ENCODE assay signal across 13 cellular contexts in genomic region chr13:40087021-40088002, GRCh38.
DNase-seq lines count a peak whose midpoint lies in the region; TF ChIP-seq lines count a peak whose summit lies in the region.
"Had no signal": no experiment of that assay in that cellular context is flagged by ENCODE, and none has a peak within 500 bp of the region (broad histone marks: within the 10 kb centered on the region; RNA-seq: fewer than 3 reads in every experiment).

No MANE protein-coding gene starts in this region.

- H2AFZ ChIP-seq in H9 (ENCODE audit: low read length) (no peak overlapping the region), neuronal stem cell (ENCODE audit: low read length) (peak overlapping the region; percentile 54)

- H2BK12ac ChIP-seq in H9 (ENCODE audit: insufficient read length, low read depth, low read length), result no peak overlapping the region
- no peak overlapping the region for H2BK12ac ChIP-seq in neuronal stem cell (ENCODE audit: low read length)

- intact Hi-C loops in sigmoid colon (cut with DNase I), result no loop called here

- H3K14ac ChIP-seq in H9 (ENCODE audit: insufficient read depth, low read length), result no peak overlapping the region
- no peak overlapping the region for H3K14ac ChIP-seq in neuronal stem cell (ENCODE audit: low read length)

- no peak overlapping the region for H3K9ac ChIP-seq in H9 (ENCODE audit: extremely low read depth, insufficient read length, low read length)
- H3K9ac ChIP-seq in neuronal stem cell (ENCODE audit: low read depth, low read length, poor library complexity), result no peak overlapping the region
- H3K9ac ChIP-seq: BLaER1 had no signal

- H3K4me3 Mint-ChIP-seq in H9, result peak overlapping the region in 1 of 2 experiments; percentile 41; a peak in 3 of 5 replicates
- H3K4me3 Mint-ChIP-seq: T-helper 17 cell had no signal

- no peaks in the 10 kb centered on the region for H4K20me1 ChIP-seq in H9 (ENCODE audit: control insufficient read depth, insufficient read depth, insufficient read length)
- H4K20me1 ChIP-seq: BLaER1 had no signal

- H3K23me2 ChIP-seq in H9 (ENCODE audit: insufficient read length, low read depth, low read length, poor library complexity, severe bottlenecking), result no peaks in the 10 kb centered on the region

- no CpG with 5 or more reads among the region's 16 CpGs for WGBS in H9 (ENCODE audit: extremely low coverage, insufficient read length, low lambda C conversion rate)
- WGBS in neuronal stem cell (ENCODE audit: extremely low coverage in 2 of 2, insufficient read length in 2 of 2, insufficient replicate concordance in 1 of 2), 2 donors, result no CpG with 5 or more reads among the region's 16 CpGs
- WGBS in sigmoid colon, 2 donors, result 75% methylated on average over 16 of the region's 16 CpGs

- no peak overlapping the region for H2BK15ac ChIP-seq in H9 (ENCODE audit: low read depth, low read length)
- no peak overlapping the region for H2BK15ac ChIP-seq in neuronal stem cell (ENCODE audit: low read length)

- no peaks in the 10 kb centered on the region for H3K79me2 ChIP-seq in H9 (ENCODE audit: insufficient read depth, low read length)

- no peak overlapping the region; a peak in 1 of 7 replicates for H3K27ac Mint-ChIP-seq in H9
- H3K27ac Mint-ChIP-seq: T-helper 17 cell had no signal

- H4K91ac ChIP-seq in H9 (ENCODE audit: insufficient read length, low read depth, low read length) (no peak overlapping the region), neuronal stem cell (ENCODE audit: low read depth, low read length, poor library complexity) (no peak overlapping the region)

- H2BK120ac ChIP-seq in H9 (ENCODE audit: low read depth, low read length, poor library complexity, severe bottlenecking) (no peak overlapping the region), neuronal stem cell (ENCODE audit: low read depth, low read length) (no peak overlapping the region)

- H3K9me3 Mint-ChIP-seq in H9, result peaks cover 0 to 2% of the 10 kb centered on the region in 2 experiments; a peak in 1 of 5 replicates

- H3K9me3 ChIP-seq in H9 (ENCODE audit: control insufficient read depth, low read depth, low read length), result no peaks in the 10 kb centered on the region
- no peaks in the 10 kb centered on the region for H3K9me3 ChIP-seq in neuronal stem cell (replicated peaks in 1 of 2; ENCODE audit: control insufficient read depth in 2 of 2, insufficient read depth in 1 of 2, low read depth in 1 of 2, low read length in 2 of 2)
- H3K9me3 ChIP-seq in sigmoid colon, result no peaks in the 10 kb centered on the region
- H3K9me3 ChIP-seq: BLaER1, tibial artery had no signal

- H3K27ac ChIP-seq in H9 (ENCODE audit: insufficient read length, low read depth, low read length) (no peak overlapping the region), epithelial cell of prostate (peak overlapping the region; percentile 16), neuronal stem cell (replicated peaks; ENCODE audit: low read length) (peak overlapping the region; percentile 60), sigmoid colon (no peak overlapping the region)
- H3K27ac ChIP-seq: BLaER1, dorsolateral prefrontal cortex, tibial artery had no signal

- no peaks in the 10 kb centered on the region for H3K36me3 Mint-ChIP-seq in H9 (ENCODE audit: insufficient read depth in 1 of 3, low read depth in 3 of 3)

- TF ChIP-seq EP300 in sigmoid colon (IDR thresholded peaks at IDR 0.05), result no peak

- DNase-seq in H9 (peak; percentile 39), NCI-H2171 (lab: John Stamatoyannopoulos, UW) (peak; percentile 78), epithelial cell of prostate (ENCODE audit: low read depth, low spot score) (no peak), neuronal stem cell (ENCODE audit: low spot score) (peak; percentile 15), sigmoid colon (no peak), ACHN (no peak), GM19240 (ENCODE audit: insufficient read length, low spot score) (no peak)
- DNase-seq: activated naive CD4-positive, alpha-beta T cell; dorsolateral prefrontal cortex; posterior cingulate gyrus; T-helper 17 cell; tibial artery had no signal

- no peaks in the 10 kb centered on the region for H3K27me3 ChIP-seq in H9 (ENCODE audit: insufficient read depth, low read length)
- no peaks in the 10 kb centered on the region for H3K27me3 ChIP-seq in neuronal stem cell (ENCODE audit: control insufficient read depth in 3 of 3, insufficient read depth in 3 of 3, low read depth in 1 of 3, low read length in 3 of 3)
- no peaks in the 10 kb centered on the region for H3K27me3 ChIP-seq in sigmoid colon
- H3K27me3 ChIP-seq: BLaER1, dorsolateral prefrontal cortex, tibial artery had no signal

- no peak overlapping the region for H3K4ac ChIP-seq in H9 (ENCODE audit: low read depth, low read length)
- no peak overlapping the region for H3K4ac ChIP-seq in neuronal stem cell (ENCODE audit: low read length)

- in situ Hi-C loops in ACHN (cut with HindIII; ENCODE audit: low pct_ligation_motif_present, low pct_unique_long_range_greater_than_20kb, low sequenced_read_pairs), result no loop called here

- no peak for TF ChIP-seq CTCF in H9 (conservative IDR thresholded peaks at IDR 0.05)
- TF ChIP-seq CTCF in sigmoid colon (IDR thresholded peaks at IDR 0.05), result no peak

- H4K5ac ChIP-seq in H9 (ENCODE audit: insufficient read length, low read depth, low read length), result no peak overlapping the region

- no peak overlapping the region for H3K23ac ChIP-seq in H9 (ENCODE audit: insufficient read length, low read depth, low read length)
- H3K23ac ChIP-seq in neuronal stem cell (ENCODE audit: low read depth, low read length, poor library complexity), result no peak overlapping the region

- no peak overlapping the region for H3K56ac ChIP-seq in H9 (ENCODE audit: insufficient read length, low read depth, low read length)

- H2BK5ac ChIP-seq in H9 (ENCODE audit: insufficient read length, low read length) (no peak overlapping the region), neuronal stem cell (ENCODE audit: low read length) (no peak overlapping the region)

- no peak overlapping the region for H3K4me2 ChIP-seq in H9 (ENCODE audit: insufficient read depth, insufficient read length, low read length)
- no peak overlapping the region for H3K4me2 ChIP-seq in neuronal stem cell (ENCODE audit: insufficient read depth, low read length, poor library complexity, severe bottlenecking)
- H3K4me2 ChIP-seq: BLaER1 had no signal

- no peaks in the 10 kb centered on the region for H3K4me1 ChIP-seq in H9 (ENCODE audit: insufficient read depth, low read length)
- peaks cover 0 to 6% of the 10 kb centered on the region in 2 donors for H3K4me1 ChIP-seq in neuronal stem cell (ENCODE audit: control insufficient read depth in 2 of 2, insufficient read depth in 1 of 2, low read depth in 1 of 2, low read length in 2 of 2)
- H3K4me1 ChIP-seq in sigmoid colon, result no peaks in the 10 kb centered on the region
- H3K4me1 ChIP-seq: BLaER1 had no signal

- no peak overlapping the region for H4K8ac ChIP-seq in H9 (replicated peaks; ENCODE audit: insufficient read length, low read depth, low read length)
- H4K8ac ChIP-seq in neuronal stem cell (ENCODE audit: low read depth, low read length), result no peak overlapping the region

- TF ChIP-seq POLR2A in sigmoid colon (IDR thresholded peaks at IDR 0.05), result no peak

- H3K79me1 ChIP-seq in H9 (ENCODE audit: insufficient read depth, low read depth, low read length, poor library complexity, severe bottlenecking) (no peaks in the 10 kb centered on the region), neuronal stem cell (ENCODE audit: low read depth, low read length) (no peaks in the 10 kb centered on the region)

- H2AK5ac ChIP-seq in H9 (ENCODE audit: insufficient read length, low read length), result no peak overlapping the region
- H2AK5ac ChIP-seq in neuronal stem cell (ENCODE audit: low read depth, low read length), result no peak overlapping the region

- no peaks in the 10 kb centered on the region for H3K36me3 ChIP-seq in neuronal stem cell (replicated peaks in 1 of 2; ENCODE audit: control insufficient read depth in 2 of 2, insufficient read depth in 2 of 2, low read length in 2 of 2)
- no peaks in the 10 kb centered on the region for H3K36me3 ChIP-seq in sigmoid colon
- H3K36me3 ChIP-seq: BLaER1, tibial artery had no signal

- H3K27me3 Mint-ChIP-seq in H9 (ENCODE audit: low read depth), result no peaks in the 10 kb centered on the region
- H3K27me3 Mint-ChIP-seq: T-helper 17 cell had no signal

- no peak overlapping the region for H3K18ac ChIP-seq in H9 (ENCODE audit: insufficient read length, low read depth, low read length)
- no peak overlapping the region for H3K18ac ChIP-seq in neuronal stem cell (ENCODE audit: low read length)

- H2BK20ac ChIP-seq in H9 (ENCODE audit: low read depth, low read length, poor library complexity, severe bottlenecking), result no peak overlapping the region

- H3K4me1 Mint-ChIP-seq in H9, result peaks cover 20 to 22% of the 10 kb centered on the region in 2 experiments
- H3K4me1 Mint-ChIP-seq: T-helper 17 cell had no signal

- H3K4me3 ChIP-seq in neuronal stem cell (ENCODE audit: low read length in 2 of 2), result no peak overlapping the region
- no peak overlapping the region for H3K4me3 ChIP-seq in sigmoid colon
- H3K4me3 ChIP-seq: BLaER1, dorsolateral prefrontal cortex, tibial artery had no signal

- H3T11ph ChIP-seq in H9 (ENCODE audit: low read length), result no peak overlapping the region

Comparison
In these comparisons a context has a peak if more than half of its experiments do, and no peak if none do; other contexts are left out.
1. DNase-seq: peak in H9 (single experiment), NCI-H2171 (single experiment) and neuronal stem cell (single experiment); none in epithelial cell of prostate (single experiment), sigmoid colon (single experiment), ACHN (single experiment) and GM19240 (single experiment).
2. H3K27ac ChIP-seq: peak in epithelial cell of prostate (single experiment) and neuronal stem cell (single experiment); none in H9 (single experiment) and sigmoid colon (0 of 4).